In genomic region chr11:96242191-96242845, GRCh38 we compare ENCODE assay signal across 1 cellular context.
TF ChIP-seq lines count a peak whose summit lies in the region.

No MANE protein-coding gene starts in this region.

TF ChIP-seq in SK-N-SH treated with all-trans-retinoic acid at 6 μM for 48 hours, 23 proteins besides CTCF, POLR2A, EP300 and RAD21 (continued from another document):
- TF ChIP-seq PATZ1 (CRISPR knock-in tag; IDR thresholded peaks at IDR 0.05; ENCODE audit: borderline replicate concordance) = no peak
- TF ChIP-seq CREB5 (CRISPR knock-in tag; IDR thresholded peaks at IDR 0.05; ENCODE audit: low read depth) = no peak
- TF ChIP-seq CSDC2 (CRISPR knock-in tag; IDR thresholded peaks at IDR 0.05) = no peak
- no peak for TF ChIP-seq ARNTL (CRISPR knock-in tag; IDR thresholded peaks at IDR 0.05; ENCODE audit: borderline replicate concordance, low read depth)
- no peak for TF ChIP-seq ZNF70 (CRISPR knock-in tag; IDR thresholded peaks at IDR 0.05)
- no peak for TF ChIP-seq ZFP30 (CRISPR knock-in tag; IDR thresholded peaks at IDR 0.05)
- TF ChIP-seq ISL1 (CRISPR knock-in tag; IDR thresholded peaks at IDR 0.05) = no peak
- TF ChIP-seq CSRNP3 (CRISPR knock-in tag; IDR thresholded peaks at IDR 0.05) = no peak
